In the genomic region with DNA sequence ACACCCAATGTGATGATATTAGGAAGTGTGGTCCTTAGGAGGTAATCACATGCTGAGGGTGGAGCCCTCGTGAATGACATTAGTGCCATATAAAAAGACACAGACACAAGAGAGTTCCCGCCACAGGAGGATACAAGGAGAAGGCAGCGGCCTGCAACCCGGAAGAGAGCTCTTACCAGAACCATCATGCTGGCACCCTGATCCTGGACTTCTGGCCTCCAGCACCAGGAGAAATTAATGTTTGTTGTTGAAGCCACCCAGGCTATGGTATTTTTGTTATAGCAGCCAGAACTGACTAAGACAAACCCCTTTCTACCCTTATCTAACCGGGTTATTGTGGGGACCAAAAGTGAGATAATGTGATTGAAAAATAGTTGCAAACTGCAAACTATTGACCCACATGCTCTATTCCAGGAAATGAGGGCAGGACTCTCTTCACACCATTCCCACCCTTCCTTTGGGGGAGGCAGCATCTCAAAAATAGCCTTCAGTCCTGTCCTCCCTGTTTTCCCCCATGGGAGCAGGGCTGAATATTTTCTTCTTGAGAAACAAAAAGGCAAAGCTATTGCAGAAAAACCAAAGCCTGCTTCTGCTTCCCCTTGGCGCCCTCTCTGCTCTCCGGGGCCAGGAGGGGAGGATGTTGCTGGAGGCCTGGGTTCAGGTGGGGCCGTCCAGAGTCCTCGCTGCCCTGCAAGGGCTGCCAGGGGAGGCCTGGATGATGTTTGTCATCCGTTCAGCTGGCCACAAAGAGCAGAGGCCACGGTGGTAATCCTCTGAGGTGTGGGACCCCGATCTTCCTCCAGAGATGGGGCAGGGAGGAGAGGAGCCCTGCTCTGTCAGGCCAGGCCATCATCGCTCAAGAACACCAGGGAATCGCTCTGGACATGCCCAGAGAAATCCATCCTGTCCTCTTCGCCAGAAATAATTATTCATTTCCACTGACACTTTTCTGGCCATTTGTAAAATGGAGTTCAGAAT, we compare ENCODE assay signal across 16 cellular contexts.
DNase-seq lines count a peak whose midpoint lies in the region; ATAC-seq and TF ChIP-seq lines count a peak whose summit lies in the region.
"Had no signal": no experiment of that assay in that cellular context is flagged by ENCODE, and none has a peak within 500 bp of the region (broad histone marks: within the 10 kb centered on the region; RNA-seq: fewer than 3 reads in every experiment).

No MANE protein-coding gene starts in this region.

- TF ChIP-seq CTCF in gastroesophageal sphincter (IDR thresholded peaks at IDR 0.05): no peak
- TF ChIP-seq CTCF in Caco-2 (IDR thresholded peaks at IDR 0.05; ENCODE audit: insufficient read depth in 1 of 2, low read depth in 1 of 2, low read length in 1 of 2, severe bottlenecking in 1 of 2, unreplicated experiment in 1 of 2): no peak

- no peak overlapping the region for H3K4me3 Mint-ChIP-seq in Caco-2 (ENCODE audit: unreplicated experiment)
- H3K4me3 Mint-ChIP-seq in stimulated activated effector memory CD8-positive, alpha-beta T cell treated with anti-CD3 and anti-CD28 coated beads, Interleukin-12 subunit alpha, Interleukin-12 subunit beta, amount 100 ng/mL, for 72 hours: no peak overlapping the region
- H3K4me3 Mint-ChIP-seq: activated CD4-positive, alpha-beta T cell treated with anti-CD3 and anti-CD28 coated beads, Interleukin-2, amount 10 ng/mL, durations not matched to agents 7 days and 5 days; activated T-cell treated with anti-CD3 and anti-CD28 coated beads, Interleukin-2, amount 50 U/mL, for 4 hours; CD8-positive, alpha-beta T cell had no signal

- no peaks in the 10 kb centered on the region for H3K4me1 ChIP-seq in GM23248 (ENCODE audit: insufficient read depth)
- peaks cover 11 to 42% (median 18%) of the 10 kb centered on the region in 3 donors for H3K4me1 ChIP-seq in gastroesophageal sphincter
- no peaks in the 10 kb centered on the region for H3K4me1 ChIP-seq in Caco-2

- no peak overlapping the region for H3K27ac Mint-ChIP-seq in Caco-2 (ENCODE audit: unreplicated experiment)
- H3K27ac Mint-ChIP-seq in stimulated activated effector memory CD8-positive, alpha-beta T cell treated with anti-CD3 and anti-CD28 coated beads, Interleukin-12 subunit alpha, Interleukin-12 subunit beta, amount 100 ng/mL, for 72 hours: no peak overlapping the region
- H3K27ac Mint-ChIP-seq: activated CD4-positive, alpha-beta T cell treated with anti-CD3 and anti-CD28 coated beads, Interleukin-2, amount 10 ng/mL, durations not matched to agents 7 days and 5 days; CD8-positive, alpha-beta T cell had no signal

- peak; percentile 80 for ATAC-seq in gastroesophageal sphincter
- no peak for ATAC-seq in stimulated activated effector memory CD8-positive, alpha-beta T cell treated with anti-CD3 and anti-CD28 coated beads, Interleukin-12 subunit alpha, Interleukin-12 subunit beta, amount 100 ng/mL, for 72 hours
- ATAC-seq in HG03439 (IDR thresholded peaks at IDR 0.05; ENCODE audit: unreplicated experiment): no peak
- ATAC-seq: activated T-cell treated with anti-CD3 and anti-CD28 coated beads, Interleukin-2, amount 50 U/mL, for 4 hours; CD8-positive, alpha-beta T cell had no signal

- H3F3A ChIP-seq in GM23248 (ENCODE audit: insufficient read depth): no peaks in the 10 kb centered on the region

- peaks cover 22% of the 10 kb centered on the region for H3K9me3 Mint-ChIP-seq in Caco-2 (ENCODE audit: unreplicated experiment)
- peaks cover 8% of the 10 kb centered on the region for H3K9me3 Mint-ChIP-seq in stimulated activated effector memory CD8-positive, alpha-beta T cell treated with anti-CD3 and anti-CD28 coated beads, Interleukin-12 subunit alpha, Interleukin-12 subunit beta, amount 100 ng/mL, for 72 hours

- CTCF ChIA-PET in Caco-2 (lab: Charles Lee): interaction anchor here (0.7 kb wide), 1 partner anchor 370 kb away, joined by 3 read pairs; no protein-coding TSS in a partner anchor

- no TSS peak for BruUV-seq in Caco-2 (replicated peaks; lab: Mats Ljungman, UMichigan)

- H3K27me3 ChIP-seq in GM23248 (replicated peaks; ENCODE audit: insufficient read depth) (no peaks in the 10 kb centered on the region), gastroesophageal sphincter (no peaks in the 10 kb centered on the region), Caco-2 (replicated peaks; ENCODE audit: control insufficient read depth, insufficient read depth, low read length) (no peaks in the 10 kb centered on the region)
- H3K27me3 ChIP-seq: ovary had no signal

- no peak for TF ChIP-seq EP300 in gastroesophageal sphincter (IDR thresholded peaks at IDR 0.05)

- WGBS in GM23248 (ENCODE audit: low coverage in 1 of 2, low lambda C conversion rate in 2 of 2, missing lambda C conversion rate in 2 of 2), 2 experiments: 38 to 47% methylated on average over 15 of the region's 15 CpGs
- WGBS in gastroesophageal sphincter (ENCODE audit: low coverage in 1 of 2), 2 donors: 22 to 64% methylated on average over 4 to 5 of the region's 15 CpGs

- in situ Hi-C loops in GM23248 (cut with MboI): no loop called here

- no peak overlapping the region for H3K9ac ChIP-seq in GM23248

- no peaks in the 10 kb centered on the region for H3K27me3 Mint-ChIP-seq in Caco-2 (ENCODE audit: insufficient read depth, unreplicated experiment)
- H3K27me3 Mint-ChIP-seq: activated CD4-positive, alpha-beta T cell treated with anti-CD3 and anti-CD28 coated beads, Interleukin-2, amount 10 ng/mL, durations not matched to agents 7 days and 5 days had no signal

- H3K4me3 ChIP-seq in GM23248 (no peak overlapping the region), gastroesophageal sphincter (no peak overlapping the region), skin epidermis (no peak overlapping the region), Caco-2 (ENCODE audit: low read depth, low read length) (no peak overlapping the region)
- H3K4me3 ChIP-seq: ovary had no signal

- no peak for TF ChIP-seq POLR2A in gastroesophageal sphincter (IDR thresholded peaks at IDR 0.05)

- no peaks in the 10 kb centered on the region for H3K79me2 ChIP-seq in GM23248 (ENCODE audit: insufficient read depth)

- DNase-seq in GM23248: no peak
- DNase-seq in mesenteric fat pad (ENCODE audit: low spot score): peak; percentile 85
- no peak for DNase-seq in Caco-2
- no peak for DNase-seq in stimulated activated effector memory CD8-positive, alpha-beta T cell treated with anti-CD3 and anti-CD28 coated beads, Interleukin-12 subunit alpha, Interleukin-12 subunit beta, amount 100 ng/mL, for 72 hours (ENCODE audit: low spot score in 2 of 2)
- DNase-seq in superior temporal gyrus (ENCODE audit: extremely low spot score): no peak
- DNase-seq: activated CD4-positive, alpha-beta T cell treated with anti-CD3 and anti-CD28 coated beads, Interleukin-2, amount 10 ng/mL, durations not matched to agents 7 days and 5 days; activated T-cell treated with anti-CD3 and anti-CD28 coated beads, Interleukin-2, amount 50 U/mL, for 4 hours; CD8-positive, alpha-beta T cell; mesendoderm; NCI-H187; NCI-H526 treated with DMSO at 0.1 percent for 48 hours; ovary had no signal

- H3K9me3 ChIP-seq in GM23248 (ENCODE audit: low read depth): peaks cover 3% of the 10 kb centered on the region
- no peaks in the 10 kb centered on the region for H3K9me3 ChIP-seq in gastroesophageal sphincter
- peaks cover 6% of the 10 kb centered on the region; the same call in 1 of the 2 replicates for H3K9me3 ChIP-seq in Caco-2
- H3K9me3 ChIP-seq: ovary had no signal

- H3K9me2 ChIP-seq in GM23248 (ENCODE audit: insufficient read depth): no peaks in the 10 kb centered on the region

- POLR2A ChIA-PET in Caco-2 (lab: Charles Lee): no interaction called here

- intact Hi-C loops in Caco-2 (cut with micrococcal nuclease; ENCODE audit: unreplicated experiment): no loop called here

- peak overlapping the region; percentile 53 for H2AFZ ChIP-seq in GM23248

- H3K27ac ChIP-seq in GM23248 (no peak overlapping the region), gastroesophageal sphincter (peak overlapping the region; percentile 80 to 85 (median 82)), skin epidermis (peak overlapping the region in 20 of 21 experiments; percentile 0 to 82 (median 66))
- H3K27ac ChIP-seq: epithelial cell of prostate, ovary had no signal

- no peaks in the 10 kb centered on the region for H3K36me3 Mint-ChIP-seq in Caco-2 (ENCODE audit: insufficient read depth, unreplicated experiment)
- no peaks in the 10 kb centered on the region for H3K36me3 Mint-ChIP-seq in stimulated activated effector memory CD8-positive, alpha-beta T cell treated with anti-CD3 and anti-CD28 coated beads, Interleukin-12 subunit alpha, Interleukin-12 subunit beta, amount 100 ng/mL, for 72 hours
- H3K36me3 Mint-ChIP-seq: CD8-positive, alpha-beta T cell had no signal

- no peaks in the 10 kb centered on the region for H3K4me1 Mint-ChIP-seq in Caco-2 (ENCODE audit: low read depth, unreplicated experiment)
- no peaks in the 10 kb centered on the region for H3K4me1 Mint-ChIP-seq in stimulated activated effector memory CD8-positive, alpha-beta T cell treated with anti-CD3 and anti-CD28 coated beads, Interleukin-12 subunit alpha, Interleukin-12 subunit beta, amount 100 ng/mL, for 72 hours
- H3K4me1 Mint-ChIP-seq: activated CD4-positive, alpha-beta T cell treated with anti-CD3 and anti-CD28 coated beads, Interleukin-2, amount 10 ng/mL, durations not matched to agents 7 days and 5 days had no signal

- H3K36me3 ChIP-seq in GM23248 (ENCODE audit: low read depth): no peaks in the 10 kb centered on the region
- no peaks in the 10 kb centered on the region for H3K36me3 ChIP-seq in gastroesophageal sphincter
- H3K36me3 ChIP-seq in Caco-2 (ENCODE audit: control insufficient read depth, insufficient read depth, low read length): no peaks in the 10 kb centered on the region
- H3K36me3 ChIP-seq: ovary had no signal

- no peaks in the 10 kb centered on the region for H4K20me1 ChIP-seq in GM23248 (ENCODE audit: insufficient read depth)

- H3K4me2 ChIP-seq in GM23248 (ENCODE audit: unreplicated experiment): no peak overlapping the region
